ENCODE assay signal across 14 cellular contexts in the genomic region with DNA sequence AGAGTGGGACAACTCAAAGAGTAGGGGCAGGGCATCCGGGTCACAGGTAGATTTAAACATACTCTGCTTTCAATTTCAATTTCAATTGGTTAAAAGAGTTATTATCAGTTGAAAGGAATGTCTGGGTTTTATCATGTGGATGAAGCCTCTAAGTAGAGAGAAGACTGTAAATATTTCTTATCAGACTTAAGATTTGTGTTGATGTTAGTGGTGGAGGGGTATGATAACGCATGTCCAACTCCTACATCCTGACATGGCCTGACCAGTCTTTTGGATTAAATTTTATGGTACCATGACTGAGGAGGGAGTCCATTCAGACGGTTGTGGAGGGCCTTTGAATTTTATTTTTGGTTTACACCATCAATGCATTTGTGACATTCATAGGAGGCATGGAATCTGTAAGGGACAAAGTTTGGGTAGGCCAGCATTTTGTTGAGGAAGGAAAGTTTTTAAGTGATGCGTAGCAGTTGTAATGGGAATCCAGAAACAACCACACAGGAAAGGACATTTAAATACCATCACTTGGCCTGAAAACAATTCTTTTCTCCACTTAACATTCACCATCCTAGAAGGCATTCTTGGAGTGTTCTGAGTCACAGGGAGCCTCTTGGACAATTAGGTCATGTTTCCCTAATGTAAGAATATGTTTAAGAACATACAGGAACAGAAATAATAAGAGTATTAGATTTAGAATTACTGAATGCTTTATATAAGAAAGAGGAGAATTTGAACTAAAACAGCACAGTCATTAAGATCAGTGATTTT.
A peak's percentile ranks its signal among the peaks of the same experiment; 100 is the strongest.
DNase-seq lines count a peak whose midpoint lies in the region; TF ChIP-seq lines count a peak whose summit lies in the region.
"Had no signal": no experiment of that assay in that cellular context is flagged by ENCODE, and none has a peak within 500 bp of the region (broad histone marks: within the 10 kb centered on the region; RNA-seq: fewer than 3 reads in every experiment).

No MANE protein-coding gene starts in this region.

- peaks cover 59% of the 10 kb centered on the region for H3K4me1 Mint-ChIP-seq in HFFc6 (ENCODE audit: low read depth)
- no peaks in the 10 kb centered on the region for H3K4me1 Mint-ChIP-seq in activated T-helper 2 cell treated with anti-CD3 and anti-CD28 coated beads, Interferon-gamma antibody, Interleukin-2, Interleukin-4, amounts not matched to agents 10 μg/mL and 5 μg/mL and 100 μg/mL, durations not matched to agents 14 hours and 24 hours and 36 hours (ENCODE audit: low read depth)
- H3K4me1 Mint-ChIP-seq: activated naive CD4-positive, alpha-beta T cell treated with anti-CD3 and anti-CD28 coated beads, Interleukin-2, amount 50 U/mL, for 24 hours had no signal

- no peaks in the 10 kb centered on the region for H3K9me2 ChIP-seq in hepatocyte (replicated peaks; ENCODE audit: insufficient read depth)

- H3K4me1 ChIP-seq in hepatocyte (ENCODE audit: insufficient read depth), result peaks cover 6% of the 10 kb centered on the region
- no peaks in the 10 kb centered on the region for H3K4me1 ChIP-seq in uterus

- intact Hi-C loops in uterus (cut with DNase I; ENCODE audit: low total_unique reads), result no loop called here
- intact Hi-C loops in activated T-helper 2 cell treated with anti-CD3 and anti-CD28 coated beads, Interferon-gamma antibody, Interleukin-2, Interleukin-4, amounts not matched to agents 10 μg/mL and 5 μg/mL and 100 μg/mL, durations not matched to agents 14 hours and 24 hours and 36 hours (cut with micrococcal nuclease), result no loop called here

- no peak overlapping the region for H3K4me3 ChIP-seq in hepatocyte
- no peak overlapping the region for H3K4me3 ChIP-seq in uterus
- H3K4me3 ChIP-seq: left ventricle myocardium inferior, thoracic aorta had no signal

- no peak for TF ChIP-seq POLR2A in uterus (IDR thresholded peaks at IDR 0.05)

- no peak overlapping the region for H2AFZ ChIP-seq in hepatocyte

- H3K27ac ChIP-seq in hepatocyte (peak overlapping the region; percentile 13), uterus (no peak overlapping the region)
- H3K27ac ChIP-seq: left ventricle myocardium inferior, thoracic aorta had no signal

- H3K9me3 ChIP-seq in hepatocyte (ENCODE audit: low read depth) (no peaks in the 10 kb centered on the region), uterus (no peaks in the 10 kb centered on the region)
- H3K9me3 ChIP-seq: thoracic aorta had no signal

- H3K79me2 ChIP-seq in hepatocyte, result no peaks in the 10 kb centered on the region

- H3K27me3 Mint-ChIP-seq in HFFc6 (ENCODE audit: insufficient read depth), result no peaks in the 10 kb centered on the region; the same call in 1 of the 2 replicates
- H3K27me3 Mint-ChIP-seq in activated T-helper 2 cell treated with anti-CD3 and anti-CD28 coated beads, Interferon-gamma antibody, Interleukin-2, Interleukin-4, amounts not matched to agents 10 μg/mL and 5 μg/mL and 100 μg/mL, durations not matched to agents 14 hours and 24 hours and 36 hours (ENCODE audit: low read depth), result no peaks in the 10 kb centered on the region

- H3K27ac Mint-ChIP-seq in HFFc6, result peak overlapping the region; percentile 80
- no peak overlapping the region for H3K27ac Mint-ChIP-seq in activated T-helper 2 cell treated with anti-CD3 and anti-CD28 coated beads, Interferon-gamma antibody, Interleukin-2, Interleukin-4, amounts not matched to agents 10 μg/mL and 5 μg/mL and 100 μg/mL, durations not matched to agents 14 hours and 24 hours and 36 hours
- H3K27ac Mint-ChIP-seq: activated naive CD4-positive, alpha-beta T cell treated with anti-CD3 and anti-CD28 coated beads, Interleukin-2, amount 50 U/mL, for 24 hours had no signal

- H3K9me3 Mint-ChIP-seq in HFFc6, result no peaks in the 10 kb centered on the region
- no peaks in the 10 kb centered on the region for H3K9me3 Mint-ChIP-seq in activated T-helper 2 cell treated with anti-CD3 and anti-CD28 coated beads, Interferon-gamma antibody, Interleukin-2, Interleukin-4, amounts not matched to agents 10 μg/mL and 5 μg/mL and 100 μg/mL, durations not matched to agents 14 hours and 24 hours and 36 hours

- H3K4me3 Mint-ChIP-seq in HFFc6, result peak overlapping the region; percentile 12
- H3K4me3 Mint-ChIP-seq in activated T-helper 2 cell treated with anti-CD3 and anti-CD28 coated beads, Interferon-gamma antibody, Interleukin-2, Interleukin-4, amounts not matched to agents 10 μg/mL and 5 μg/mL and 100 μg/mL, durations not matched to agents 14 hours and 24 hours and 36 hours (ENCODE audit: low read depth), result no peak overlapping the region
- H3K4me3 Mint-ChIP-seq: activated naive CD4-positive, alpha-beta T cell treated with anti-CD3 and anti-CD28 coated beads, Interleukin-2, amount 50 U/mL, for 24 hours had no signal

- H3K27me3 ChIP-seq in hepatocyte, result no peaks in the 10 kb centered on the region
- H3K27me3 ChIP-seq in uterus, result no peaks in the 10 kb centered on the region

- no peak overlapping the region for H3K4me2 ChIP-seq in hepatocyte

- DNase-seq in HFFc6 (peak; percentile 76), astrocyte of the hippocampus (ENCODE audit: low read depth, low spot score) (peak; percentile 70), hepatocyte (ENCODE audit: low spot score) (no peak), T-helper 2 cell (no peak), uterus (no peak), activated T-cell treated with anti-CD3 and anti-CD28 coated beads for 4 hours (no peak)
- DNase-seq in activated T-helper 2 cell treated with anti-CD3 and anti-CD28 coated beads, Interferon-gamma antibody, Interleukin-2, Interleukin-4, amounts not matched to agents 10 μg/mL and 5 μg/mL and 100 μg/mL, durations not matched to agents 14 hours and 24 hours and 36 hours (ENCODE audit: low spot score), result no peak
- DNase-seq: cortex of kidney, left ventricle myocardium inferior, NCI-H1417 treated with DMSO at 0.1 percent for 48 hours, NCI-H524 treated with DMSO at 0.1 percent for 48 hours, Right ventricle myocardium superior had no signal

- no peaks in the 10 kb centered on the region for H4K20me1 ChIP-seq in hepatocyte (ENCODE audit: insufficient read depth, poor library complexity, severe bottlenecking)

- H3K36me3 ChIP-seq in hepatocyte (replicated peaks; ENCODE audit: insufficient read depth, low read depth), result no peaks in the 10 kb centered on the region
- H3K36me3 ChIP-seq in uterus, result no peaks in the 10 kb centered on the region
- H3K36me3 ChIP-seq: left ventricle myocardium inferior, thoracic aorta had no signal

- TF ChIP-seq CTCF in HFFc6 (IDR thresholded peaks at IDR 0.05) (no peak), hepatocyte (IDR thresholded peaks at IDR 0.05; ENCODE audit: poor library complexity) (no peak), uterus (IDR thresholded peaks at IDR 0.05) (no peak)

- WGBS in hepatocyte (ENCODE audit: low lambda C conversion rate, missing lambda C conversion rate), result 62% methylated on average over 4 of the region's 4 CpGs

- H3K36me3 Mint-ChIP-seq in HFFc6 (ENCODE audit: low read depth), result peaks cover 7% of the 10 kb centered on the region; the same call in 1 of the 2 replicates
- H3K36me3 Mint-ChIP-seq in activated T-helper 2 cell treated with anti-CD3 and anti-CD28 coated beads, Interferon-gamma antibody, Interleukin-2, Interleukin-4, amounts not matched to agents 10 μg/mL and 5 μg/mL and 100 μg/mL, durations not matched to agents 14 hours and 24 hours and 36 hours (ENCODE audit: low read depth), result no peaks in the 10 kb centered on the region

Comparison
In these comparisons a context has a peak if more than half of its experiments do, and no peak if none do; other contexts are left out.
1. DNase-seq: peak in HFFc6 (single experiment) and astrocyte of the hippocampus (single experiment); none in hepatocyte (single experiment), T-helper 2 cell (0 of 5), uterus (0 of 2), activated T-cell treated with anti-CD3 and anti-CD28 coated beads for 4 hours (single experiment) and activated T-helper 2 cell treated with anti-CD3 and anti-CD28 coated beads, Interferon-gamma antibody, Interleukin-2, Interleukin-4, amounts not matched to agents 10 μg/mL and 5 μg/mL and 100 μg/mL, durations not matched to agents 14 hours and 24 hours and 36 hours (single experiment).